ENCODE assay signal across 1 cellular context in the genomic region with DNA sequence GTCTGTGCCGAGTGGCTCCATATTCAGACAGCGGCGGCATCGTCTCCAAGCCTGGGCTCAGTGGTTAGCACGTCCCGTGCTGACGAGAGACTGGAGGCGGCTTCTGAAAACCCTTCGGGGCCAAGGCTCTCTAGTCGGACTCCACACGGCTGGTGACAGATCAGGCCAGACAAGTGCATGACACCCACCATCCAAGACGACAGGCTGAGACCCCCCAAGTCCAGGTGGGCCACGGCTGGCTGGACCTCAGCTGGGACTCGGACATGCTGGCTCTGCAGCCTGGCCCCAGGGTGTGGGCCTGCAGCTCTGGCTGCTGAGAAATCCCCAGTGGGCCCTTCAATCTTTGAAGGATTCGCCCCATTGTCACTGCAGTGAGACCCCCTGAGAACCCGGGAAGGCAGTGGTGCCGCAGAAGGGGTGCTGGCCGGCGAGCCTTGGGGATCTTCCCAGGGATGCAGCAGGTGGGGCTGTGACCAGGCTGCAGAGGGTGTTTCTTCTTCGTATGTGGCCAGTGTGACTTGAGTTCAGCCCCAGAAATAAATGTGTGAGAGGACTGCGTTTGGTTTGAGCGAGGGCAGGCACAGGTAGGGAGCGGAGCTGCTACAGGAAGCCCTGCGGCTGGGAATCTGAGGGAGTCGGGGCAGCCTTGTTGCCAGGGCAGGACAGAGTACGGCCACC.
TF ChIP-seq lines count a peak whose summit lies in the region.

No MANE protein-coding gene starts in this region.

TF ChIP-seq in WTC11, 78 proteins besides CTCF, POLR2A, EP300 and RAD21 (continued from another document):
- TF ChIP-seq, protein P1, sequence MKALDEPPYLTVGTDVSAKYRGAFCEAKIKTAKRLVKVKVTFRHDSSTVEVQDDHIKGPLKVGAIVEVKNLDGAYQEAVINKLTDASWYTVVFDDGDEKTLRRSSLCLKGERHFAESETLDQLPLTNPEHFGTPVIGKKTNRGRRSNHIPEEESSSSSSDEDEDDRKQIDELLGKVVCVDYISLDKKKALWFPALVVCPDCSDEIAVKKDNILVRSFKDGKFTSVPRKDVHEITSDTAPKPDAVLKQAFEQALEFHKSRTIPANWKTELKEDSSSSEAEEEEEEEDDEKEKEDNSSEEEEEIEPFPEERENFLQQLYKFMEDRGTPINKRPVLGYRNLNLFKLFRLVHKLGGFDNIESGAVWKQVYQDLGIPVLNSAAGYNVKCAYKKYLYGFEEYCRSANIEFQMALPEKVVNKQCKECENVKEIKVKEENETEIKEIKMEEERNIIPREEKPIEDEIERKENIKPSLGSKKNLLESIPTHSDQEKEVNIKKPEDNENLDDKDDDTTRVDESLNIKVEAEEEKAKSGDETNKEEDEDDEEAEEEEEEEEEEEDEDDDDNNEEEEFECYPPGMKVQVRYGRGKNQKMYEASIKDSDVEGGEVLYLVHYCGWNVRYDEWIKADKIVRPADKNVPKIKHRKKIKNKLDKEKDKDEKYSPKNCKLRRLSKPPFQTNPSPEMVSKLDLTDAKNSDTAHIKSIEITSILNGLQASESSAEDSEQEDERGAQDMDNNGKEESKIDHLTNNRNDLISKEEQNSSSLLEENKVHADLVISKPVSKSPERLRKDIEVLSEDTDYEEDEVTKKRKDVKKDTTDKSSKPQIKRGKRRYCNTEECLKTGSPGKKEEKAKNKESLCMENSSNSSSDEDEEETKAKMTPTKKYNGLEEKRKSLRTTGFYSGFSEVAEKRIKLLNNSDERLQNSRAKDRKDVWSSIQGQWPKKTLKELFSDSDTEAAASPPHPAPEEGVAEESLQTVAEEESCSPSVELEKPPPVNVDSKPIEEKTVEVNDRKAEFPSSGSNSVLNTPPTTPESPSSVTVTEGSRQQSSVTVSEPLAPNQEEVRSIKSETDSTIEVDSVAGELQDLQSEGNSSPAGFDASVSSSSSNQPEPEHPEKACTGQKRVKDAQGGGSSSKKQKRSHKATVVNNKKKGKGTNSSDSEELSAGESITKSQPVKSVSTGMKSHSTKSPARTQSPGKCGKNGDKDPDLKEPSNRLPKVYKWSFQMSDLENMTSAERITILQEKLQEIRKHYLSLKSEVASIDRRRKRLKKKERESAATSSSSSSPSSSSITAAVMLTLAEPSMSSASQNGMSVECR (CRISPR knock-in tag; IDR thresholded peaks at IDR 0.05; ENCODE audit: borderline replicate concordance): no peak
- TF ChIP-seq NFATC4 (CRISPR knock-in tag; IDR thresholded peaks at IDR 0.05) (no peak), GRHL2 (CRISPR knock-in tag; IDR thresholded peaks at IDR 0.05; ENCODE audit: insufficient replicate concordance, severe bottlenecking) (no peak), ZNF138 (CRISPR knock-in tag; conservative IDR thresholded peaks at IDR 0.05) (no peak)
- TF ChIP-seq, protein P2, sequence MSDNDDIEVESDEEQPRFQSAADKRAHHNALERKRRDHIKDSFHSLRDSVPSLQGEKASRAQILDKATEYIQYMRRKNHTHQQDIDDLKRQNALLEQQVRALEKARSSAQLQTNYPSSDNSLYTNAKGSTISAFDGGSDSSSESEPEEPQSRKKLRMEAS (CRISPR knock-in tag; IDR thresholded peaks at IDR 0.05): no peak
- TF ChIP-seq, protein P3, sequence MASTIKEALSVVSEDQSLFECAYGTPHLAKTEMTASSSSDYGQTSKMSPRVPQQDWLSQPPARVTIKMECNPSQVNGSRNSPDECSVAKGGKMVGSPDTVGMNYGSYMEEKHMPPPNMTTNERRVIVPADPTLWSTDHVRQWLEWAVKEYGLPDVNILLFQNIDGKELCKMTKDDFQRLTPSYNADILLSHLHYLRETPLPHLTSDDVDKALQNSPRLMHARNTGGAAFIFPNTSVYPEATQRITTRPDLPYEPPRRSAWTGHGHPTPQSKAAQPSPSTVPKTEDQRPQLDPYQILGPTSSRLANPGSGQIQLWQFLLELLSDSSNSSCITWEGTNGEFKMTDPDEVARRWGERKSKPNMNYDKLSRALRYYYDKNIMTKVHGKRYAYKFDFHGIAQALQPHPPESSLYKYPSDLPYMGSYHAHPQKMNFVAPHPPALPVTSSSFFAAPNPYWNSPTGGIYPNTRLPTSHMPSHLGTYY (CRISPR knock-in tag; IDR thresholded peaks at IDR 0.05): no peak
